ENCODE assay signal across 1 cellular context in the genomic region with DNA sequence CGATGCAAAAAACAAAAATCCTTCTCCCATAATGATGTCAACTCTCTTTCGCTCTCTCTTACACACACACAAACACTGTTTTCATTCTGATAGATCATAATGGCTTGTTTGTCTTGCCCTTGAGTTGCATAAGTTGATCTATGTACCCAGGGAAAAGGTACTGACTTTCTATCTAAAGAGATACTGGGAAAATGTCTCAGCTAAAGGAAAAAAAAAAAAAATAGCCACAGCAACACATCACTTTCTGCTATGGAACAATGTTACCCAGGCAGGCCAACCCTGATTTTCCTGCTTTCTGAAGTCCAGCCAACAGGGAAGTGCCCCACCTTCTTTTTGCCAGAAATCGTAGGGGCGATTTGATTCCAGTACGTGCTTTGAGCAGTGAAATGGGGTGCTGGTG.
TF ChIP-seq lines count a peak whose summit lies in the region.

No MANE protein-coding gene starts in this region.

TF ChIP-seq in K562, 482 proteins besides CTCF, POLR2A, EP300 and RAD21 (continued from another document):
- TF ChIP-seq ZBTB5 (IDR thresholded peaks at IDR 0.05) (no peak), LCOR (CRISPR knock-in tag; IDR thresholded peaks at IDR 0.05) (no peak), YY1 (IDR thresholded peaks at IDR 0.05; ENCODE audit: borderline replicate concordance in 1 of 3, control insufficient read depth in 1 of 3, extremely low read depth in 1 of 3, insufficient read depth in 3 of 3, insufficient read length in 1 of 3, insufficient replicate concordance in 2 of 3, low read depth in 1 of 3, low read length in 2 of 3) (no peak), PML (IDR thresholded peaks at IDR 0.05; ENCODE audit: low read length) (no peak), HNRNPK (IDR thresholded peaks at IDR 0.05; ENCODE audit: low read depth, low read length, poor library complexity, severe bottlenecking) (no peak), SAFB (IDR thresholded peaks at IDR 0.05; ENCODE audit: borderline replicate concordance, low read depth, low read length) (no peak)
- TF ChIP-seq, protein P1, sequence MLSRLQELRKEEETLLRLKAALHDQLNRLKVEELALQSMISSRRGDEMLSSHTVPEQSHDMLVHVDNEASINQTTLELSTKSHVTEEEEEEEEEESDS (CRISPR knock-in tag; IDR thresholded peaks at IDR 0.05): no peak
TF ChIP-seq in K562: peak in this region for 0.
